Comparison of ENCODE assay signal across 11 cellular contexts in the genomic region with DNA sequence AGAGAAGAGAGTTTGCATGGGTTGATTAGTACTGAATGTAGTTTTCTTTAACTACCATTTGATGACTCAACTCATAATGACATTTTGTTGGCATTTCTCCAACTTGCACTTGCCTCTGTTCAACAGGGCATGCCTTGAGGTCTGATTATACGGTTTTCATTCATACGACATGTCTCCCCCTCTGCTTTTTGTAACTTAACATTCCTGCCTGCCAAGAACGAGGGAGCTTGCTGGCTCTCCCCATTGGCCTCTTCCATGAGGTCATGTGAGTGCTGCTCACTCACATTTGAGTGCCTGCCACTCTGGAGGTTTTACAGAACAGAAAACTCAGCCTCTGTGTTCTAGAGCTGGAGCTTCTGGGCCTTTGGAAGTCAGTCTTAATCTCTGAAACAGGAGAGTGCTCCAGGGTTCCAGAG. TPM values are rescaled to one million over a fixed set of nuclear protein-coding genes. Genes with fewer than 3 reads are reported as not detected.
A peak's percentile ranks its signal among the peaks of the same experiment; 100 is the strongest.
DNase-seq lines count a peak whose midpoint lies in the region; ATAC-seq, FAIRE-seq and TF ChIP-seq lines count a peak whose summit lies in the region.
"Had no signal": no experiment of that assay in that cellular context is flagged by ENCODE, and none has a peak within 500 bp of the region (broad histone marks: within the 10 kb centered on the region; RNA-seq: fewer than 3 reads in every experiment).

No MANE protein-coding gene starts in this region.

- no peak overlapping the region for H3K9ac ChIP-seq in endothelial cell of umbilical vein (replicated peaks; ENCODE audit: extremely low read depth, insufficient read depth, low read length)
- no peak overlapping the region for H3K9ac ChIP-seq in neuronal stem cell (ENCODE audit: low read depth, low read length, poor library complexity)

- peak; percentile 87 for FAIRE-seq in endothelial cell of umbilical vein (lab: Jason Lieb, UNC)

- no peaks in the 10 kb centered on the region for H3K27me3 Mint-ChIP-seq in T-cell

- no peak overlapping the region for H2BK12ac ChIP-seq in neuronal stem cell (ENCODE audit: low read length)

- H3K36me3 ChIP-seq in endothelial cell of umbilical vein (ENCODE audit: control insufficient read depth in 2 of 2, extremely low read depth in 1 of 2, insufficient read depth in 2 of 2, low read length in 2 of 2) (no peaks in the 10 kb centered on the region), neuronal stem cell (replicated peaks in 1 of 2; ENCODE audit: control insufficient read depth in 2 of 2, insufficient read depth in 2 of 2, low read length in 2 of 2) (peaks cover 0 to 3% of the 10 kb centered on the region in 2 donors)

- no peak for TF ChIP-seq CTCF in endothelial cell of umbilical vein (IDR thresholded peaks at IDR 0.05; ENCODE audit: extremely low read depth in 1 of 2, insufficient read depth in 1 of 2, low read depth in 1 of 2, low read length in 2 of 2)

- no peak overlapping the region for H2AK5ac ChIP-seq in neuronal stem cell (ENCODE audit: low read depth, low read length)

- H4K91ac ChIP-seq in neuronal stem cell (ENCODE audit: low read depth, low read length, poor library complexity): no peak overlapping the region

- H3K4me3 Mint-ChIP-seq in T-cell: no peak overlapping the region

- H3K23ac ChIP-seq in neuronal stem cell (ENCODE audit: low read depth, low read length, poor library complexity): no peak overlapping the region

- peak overlapping the region; percentile 95 for H2AFZ ChIP-seq in endothelial cell of umbilical vein (ENCODE audit: low read depth, low read length)
- peak overlapping the region; percentile 64 for H2AFZ ChIP-seq in neuronal stem cell (ENCODE audit: low read length)

- H3K27me3 ChIP-seq in endothelial cell of umbilical vein (ENCODE audit: control insufficient read depth in 2 of 2, insufficient read depth in 2 of 2, low read length in 2 of 2) (no peaks in the 10 kb centered on the region), neuronal stem cell (ENCODE audit: control insufficient read depth in 3 of 3, insufficient read depth in 3 of 3, low read depth in 1 of 3, low read length in 3 of 3) (no peaks in the 10 kb centered on the region)

- H4K20me1 ChIP-seq in endothelial cell of umbilical vein (replicated peaks; ENCODE audit: control insufficient read depth, extremely low read depth, insufficient read depth, low read length): no peaks in the 10 kb centered on the region

- H3K79me1 ChIP-seq in neuronal stem cell (ENCODE audit: low read depth, low read length): peaks cover 4% of the 10 kb centered on the region

- peaks cover 43 to 64% (median 47%) of the 10 kb centered on the region in 3 donors for H3K4me1 Mint-ChIP-seq in T-cell

- no peak overlapping the region for H2BK15ac ChIP-seq in neuronal stem cell (ENCODE audit: low read length)

- peak overlapping the region; percentile 68 for H3K18ac ChIP-seq in neuronal stem cell (ENCODE audit: low read length)

- no peak for TF ChIP-seq POLR2A in endothelial cell of umbilical vein (IDR thresholded peaks at IDR 0.05; ENCODE audit: low read depth, low read length)

- CTCF ChIA-PET in endothelial cell of umbilical vein (lab: Charles Lee) (interaction anchor here (1.0 to 3.0 kb wide), 6 partner anchors 11 to 99 kb away, joined by 3 to 18 read pairs (median 6); partner anchors contain the start of gene MAP2K6), T-cell (lab: Charles Lee) (no interaction called here)

- no peak overlapping the region for H3K27ac ChIP-seq in endothelial cell of umbilical vein (ENCODE audit: insufficient read depth, low read depth, low read length)
- no peak overlapping the region for H3K27ac ChIP-seq in neuronal stem cell (replicated peaks; ENCODE audit: low read length)

- no peaks in the 10 kb centered on the region for H3K79me2 ChIP-seq in endothelial cell of umbilical vein (ENCODE audit: control insufficient read depth, insufficient read depth, low read length)

- no peak overlapping the region for H3K4ac ChIP-seq in neuronal stem cell (ENCODE audit: low read length)

- dilution Hi-C loops in endothelial cell of umbilical vein (cut with MboI; ENCODE audit: extremely low pct_ligation_motif_present, low sequenced_read_pairs): no loop called here

- H3K4me1 ChIP-seq in endothelial cell of umbilical vein (ENCODE audit: control insufficient read depth, extremely low read depth, insufficient read depth, low read length) (peaks cover 27% of the 10 kb centered on the region), neuronal stem cell (ENCODE audit: control insufficient read depth in 2 of 2, insufficient read depth in 1 of 2, low read depth in 1 of 2, low read length in 2 of 2) (peaks cover 6% of the 10 kb centered on the region in 2 donors)

- no CpG with 5 or more reads among the region's 3 CpGs for WGBS in neuronal stem cell (ENCODE audit: extremely low coverage in 2 of 2, insufficient read length in 2 of 2, insufficient replicate concordance in 1 of 2), 2 donors

- no peaks in the 10 kb centered on the region for H3K9me1 ChIP-seq in endothelial cell of umbilical vein (replicated peaks; ENCODE audit: control insufficient read depth, extremely low read depth, insufficient read depth, low read length)

- H3K27ac Mint-ChIP-seq in T-cell: peak overlapping the region in 1 of 2 donors; percentile 1

- H3K4me3 ChIP-seq in endothelial cell of umbilical vein (replicated peaks in 1 of 3; ENCODE audit: insufficient read depth in 1 of 3, low read depth in 1 of 3, low read length in 3 of 3) (no peak overlapping the region), neuronal stem cell (ENCODE audit: low read length in 2 of 2) (no peak overlapping the region)

- H3K14ac ChIP-seq in neuronal stem cell (ENCODE audit: low read length): no peak overlapping the region

- no TSS peak for BruUV-seq in endothelial cell of umbilical vein (replicated peaks; lab: Mats Ljungman, UMichigan)

- peaks cover 37% of the 10 kb centered on the region for H3K36me3 Mint-ChIP-seq in T-cell

- POLR2A ChIA-PET in endothelial cell of umbilical vein (lab: Charles Lee): no interaction called here
- POLR2A ChIA-PET in T-cell (lab: Charles Lee): no interaction called here

- H3K9me3 Mint-ChIP-seq in T-cell: peaks cover 0 to 4% (median 3%) of the 10 kb centered on the region in 3 donors

- no peak overlapping the region for H4K8ac ChIP-seq in neuronal stem cell (ENCODE audit: low read depth, low read length)

- H3K9me3 ChIP-seq in endothelial cell of umbilical vein (replicated peaks; ENCODE audit: control insufficient read depth, insufficient read depth, low read length) (no peaks in the 10 kb centered on the region), neuronal stem cell (replicated peaks in 1 of 2; ENCODE audit: control insufficient read depth in 2 of 2, insufficient read depth in 1 of 2, low read depth in 1 of 2, low read length in 2 of 2) (no peaks in the 10 kb centered on the region)

- no peak for ATAC-seq in HG03442 (IDR thresholded peaks at IDR 0.05; ENCODE audit: unreplicated experiment)
- ATAC-seq in T-cell (replicated peaks in 1 of 4): no peak
- no peak for ATAC-seq in HG02571 (IDR thresholded peaks at IDR 0.05; ENCODE audit: unreplicated experiment)

- DNase-seq in Daoy (ENCODE audit: low read depth): peak; percentile 28
- peak; percentile 82 for DNase-seq in NCI-H446 treated with DMSO at 0.1 percent for 48 hours (lab: John Stamatoyannopoulos, UW)
- DNase-seq in endothelial cell of umbilical vein (ENCODE audit: low read depth, low spot score): peak; percentile 83
- DNase-seq in neuronal stem cell (ENCODE audit: low spot score): no peak
- no peak for DNase-seq in T-cell
- DNase-seq in mesenteric fat pad (ENCODE audit: low spot score): no peak
- DNase-seq: activated CD4-positive, alpha-beta T cell treated with anti-CD3 and anti-CD28 coated beads, Interleukin-2, amount 50 U/mL, for 1 hour; cortex of kidney; DND-41 had no signal

- no peak overlapping the region for H2BK5ac ChIP-seq in neuronal stem cell (ENCODE audit: low read length)

- intact Hi-C loops in endothelial cell of umbilical vein (cut with micrococcal nuclease): no loop called here

- H3K4me2 ChIP-seq in endothelial cell of umbilical vein (ENCODE audit: insufficient read depth, low read length): peak overlapping the region; percentile 33
- H3K4me2 ChIP-seq in neuronal stem cell (ENCODE audit: insufficient read depth, low read length, poor library complexity, severe bottlenecking): no peak overlapping the region

- H2BK120ac ChIP-seq in neuronal stem cell (ENCODE audit: low read depth, low read length): no peak overlapping the region

TF ChIP-seq in endothelial cell of umbilical vein, 7 proteins besides CTCF, POLR2A, EP300 and RAD21:
- TF ChIP-seq JUN (IDR thresholded peaks at IDR 0.05; ENCODE audit: borderline replicate concordance, insufficient read depth, insufficient read length, low read depth): no peak
- TF ChIP-seq FOS (IDR thresholded peaks at IDR 0.05; ENCODE audit: borderline replicate concordance, insufficient read depth, low read length): peak; percentile 37
- TF ChIP-seq MYC (IDR thresholded peaks at IDR 0.05; ENCODE audit: low read depth, low read length): no peak
- no peak for TF ChIP-seq GATA2 (IDR thresholded peaks at IDR 0.05; ENCODE audit: insufficient read depth, insufficient read length, low read depth, low read length)
- TF ChIP-seq EZH2 (IDR thresholded peaks at IDR 0.05; ENCODE audit: borderline replicate concordance, low read depth, low read length, severe bottlenecking): no peak
- TF ChIP-seq POLR2AphosphoS5 (IDR thresholded peaks at IDR 0.05; ENCODE audit: insufficient read depth, low read depth, low read length): no peak
- TF ChIP-seq, protein P1, sequence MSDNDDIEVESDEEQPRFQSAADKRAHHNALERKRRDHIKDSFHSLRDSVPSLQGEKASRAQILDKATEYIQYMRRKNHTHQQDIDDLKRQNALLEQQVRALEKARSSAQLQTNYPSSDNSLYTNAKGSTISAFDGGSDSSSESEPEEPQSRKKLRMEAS (IDR thresholded peaks at IDR 0.05; ENCODE audit: insufficient read depth, insufficient read length): no peak

RNA-seq across cellular contexts. Expression of gene MAP2K6, which starts 19.7 kb away (rescaled TPM):
- total RNA-seq in Daoy (2014; rRNA removed; shearing (Covaris generic)): 0.40 and 5.9 TPM in 2 replicates
- total RNA-seq in endothelial cell of umbilical vein (11.4 and 13.9 TPM in 2 replicates), T-cell (10 to 100 TPM; 10.4 to 25.1 (median 11.5) TPM), mesenteric fat pad (22.1 TPM)
- 3.9 and 5.9 TPM in 2 replicates for polyA plus RNA-seq in endothelial cell of umbilical vein
- polyA plus RNA-seq in endothelial cell of umbilical vein (2011; cell fraction: cytosol; rRNA removed): 8.3 and 9.3 TPM in 2 replicates
- polyA plus RNA-seq in endothelial cell of umbilical vein (2011; cell fraction: nucleus; rRNA removed): 6.9 and 7.4 TPM in 2 replicates
- polyA plus RNA-seq in endothelial cell of umbilical vein (2012): 5.1 and 9.4 TPM in 2 replicates
- polyA minus RNA-seq in endothelial cell of umbilical vein: 16.7 and 19.0 TPM in 2 replicates
- polyA minus RNA-seq in endothelial cell of umbilical vein (2011; cell fraction: cytosol; rRNA and poly(A)+ RNA removed): 5.5 TPM
- 10.2 and 16.2 TPM in 2 replicates for polyA minus RNA-seq in endothelial cell of umbilical vein (2011; cell fraction: nucleus; rRNA and poly(A)+ RNA removed)
- polyA plus RNA-seq in neuronal stem cell (2013, experiment 1 of 2): 39.6 TPM
- polyA plus RNA-seq in neuronal stem cell (2013, experiment 2 of 2): 40.7 TPM

Comparison
In these comparisons a context has a peak if more than half of its experiments do, and no peak if none do; other contexts are left out.
1. DNase-seq: peak in Daoy (single experiment), NCI-H446 treated with DMSO at 0.1 percent for 48 hours (single experiment) and endothelial cell of umbilical vein (single experiment); none in neuronal stem cell (single experiment), T-cell (0 of 34) and mesenteric fat pad (single experiment).